In genomic region chr1:17016317-17016661, GRCh38 we compare ENCODE assay signal across 13 cellular contexts. TPM values are rescaled to one million over a fixed set of nuclear protein-coding genes. Genes with fewer than 3 reads are reported as not detected.
DNase-seq lines count a peak whose midpoint lies in the region; ATAC-seq and TF ChIP-seq lines count a peak whose summit lies in the region.
"Had no signal": no experiment of that assay in that cellular context is flagged by ENCODE, and none has a peak within 500 bp of the region (broad histone marks: within the 10 kb centered on the region; RNA-seq: fewer than 3 reads in every experiment).

No MANE protein-coding gene starts in this region.

- no peak overlapping the region for H4K8ac ChIP-seq in IMR-90 (ENCODE audit: low read depth in 2 of 2, low read length in 2 of 2)

- H3K27me3 ChIP-seq in IMR-90 (ENCODE audit: control insufficient read depth, insufficient read depth, low read length) = no peaks in the 10 kb centered on the region
- H3K27me3 ChIP-seq: BLaER1 treated with 17β-estradiol and CSF1 and Interleukin-3, amounts not matched to agents 10 nM and 100 nM had no signal

- intact Hi-C loops in IMR-90 (cut with micrococcal nuclease) = no loop called here

- H4K5ac ChIP-seq in IMR-90 (ENCODE audit: low read depth, low read length) = no peak overlapping the region

- no peak overlapping the region for H3K4me3 Mint-ChIP-seq in nephron
- H3K4me3 Mint-ChIP-seq: central memory CD8-positive, alpha-beta T cell had no signal

- no peak for TF ChIP-seq POLR2A in IMR-90 (IDR thresholded peaks at IDR 0.05; ENCODE audit: low read depth, low read length)

- no peak overlapping the region for H2BK5ac ChIP-seq in IMR-90 (ENCODE audit: low read depth, low read length, poor library complexity, severe bottlenecking)

- H3K9me1 ChIP-seq in IMR-90 (ENCODE audit: insufficient read depth, low read length) = peaks cover 3% of the 10 kb centered on the region; the same call in 1 of the 2 replicates

- peaks cover 3% of the 10 kb centered on the region; the same call in 1 of the 2 replicates for H3K4me1 ChIP-seq in IMR-90 (ENCODE audit: control insufficient read depth, insufficient read depth, low read length)

- no peak for TF ChIP-seq RAD21 in IMR-90 (IDR thresholded peaks at IDR 0.05; ENCODE audit: low read length)

- DNase-seq in Caki2 (ENCODE audit: low read depth) (peak; percentile 41), IMR-90 (peak; percentile 76), dermis blood vessel endothelial cell (peak; percentile 89), NCI-H524 (lab: John Stamatoyannopoulos, UW) (no peak), NCI-H748 treated with DMSO at 0.1 percent for 48 hours (lab: John Stamatoyannopoulos, UW) (no peak)
- DNase-seq in activated CD4-positive, alpha-beta T cell treated with anti-CD3 and anti-CD28 coated beads, Interleukin-2, amount 50 U/mL, for 4 hours = no peak
- DNase-seq: NCI-H1436 treated with DMSO at 0.1 percent for 48 hours; stimulated activated CD4-positive, alpha-beta T cell treated with anti-CD3 and anti-CD28 coated beads, Interleukin-12 subunit alpha, Interleukin-12 subunit beta, amount 100 ng/mL, for 4 hours had no signal

- no peak overlapping the region for H3K18ac ChIP-seq in IMR-90 (ENCODE audit: low read depth, low read length)

- in situ Hi-C loops in Caki2 (cut with HindIII; ENCODE audit: low pct_unique_long_range_greater_than_20kb, low sequenced_read_pairs) = no loop called here
- in situ Hi-C loops in IMR-90 (cut with MboI; ENCODE audit: low sequenced_read_pairs) = no loop called here

- no peak overlapping the region for H4K91ac ChIP-seq in IMR-90 (ENCODE audit: insufficient read depth, low read depth, low read length)

- H3K36me3 Mint-ChIP-seq in nephron (ENCODE audit: low read depth) = peaks cover 37% of the 10 kb centered on the region

- no peak for TF ChIP-seq CTCF in IMR-90 (conservative IDR thresholded peaks at IDR 0.05; ENCODE audit: low read depth, low read length)
- no peak for TF ChIP-seq CTCF in nephron (IDR thresholded peaks at IDR 0.05; ENCODE audit: unreplicated experiment in 3 of 3)

- no peak overlapping the region for H3K4ac ChIP-seq in IMR-90 (ENCODE audit: low read depth, low read length)

- H3K4me2 ChIP-seq in IMR-90 (ENCODE audit: low read depth, low read length) = no peak overlapping the region
- H3K4me2 ChIP-seq: BLaER1 treated with 17β-estradiol and CSF1 and Interleukin-3, amounts not matched to agents 10 nM and 100 nM had no signal

- H3K14ac ChIP-seq in IMR-90 (replicated peaks; ENCODE audit: low read depth, low read length) = 0 out of 2 replicates have a peak overlapping the region, but pooled peaks have one; percentile 16

- H3K9me3 ChIP-seq in IMR-90 (ENCODE audit: control insufficient read depth, insufficient read depth, low read length) = no peaks in the 10 kb centered on the region
- H3K9me3 ChIP-seq: BLaER1 treated with 17β-estradiol and CSF1 and Interleukin-3, amounts not matched to agents 10 nM and 100 nM had no signal

- no peak overlapping the region for H2AK5ac ChIP-seq in IMR-90 (ENCODE audit: low read depth, low read length)

- BruUV-seq in IMR-90 (replicated peaks; lab: Mats Ljungman, UMichigan) = no TSS peak

- H3K9me3 Mint-ChIP-seq in nephron = no peaks in the 10 kb centered on the region
- H3K9me3 Mint-ChIP-seq: central memory CD8-positive, alpha-beta T cell had no signal

- no peak overlapping the region for H3K4me3 ChIP-seq in IMR-90 (ENCODE audit: insufficient read depth, low read depth, low read length)
- H3K4me3 ChIP-seq: BLaER1 treated with 17β-estradiol and CSF1 and Interleukin-3, amounts not matched to agents 10 nM and 100 nM had no signal

- CTCF ChIA-PET in IMR-90 (lab: Yijun Ruan, JAX) = interaction anchor here (1.6 kb wide), 1 partner anchor 55 kb away, joined by 3 read pairs; no protein-coding TSS in a partner anchor

- dilution Hi-C loops in IMR-90 (cut with HindIII; ENCODE audit: low sequenced_read_pairs, unreplicated experiment) = no loop called here

- H2BK120ac ChIP-seq in IMR-90 (ENCODE audit: low read depth, low read length) = no peak overlapping the region

- H4K20me1 ChIP-seq in IMR-90 (ENCODE audit: insufficient read depth, low read length) = no peaks in the 10 kb centered on the region

- ATAC-seq in IMR-90 (ENCODE audit: low read depth) (no peak), HG03139 (IDR thresholded peaks at IDR 0.05; ENCODE audit: unreplicated experiment) (no peak)

- no peak overlapping the region for H2BK20ac ChIP-seq in IMR-90 (ENCODE audit: low read depth, low read length)

- 55% methylated on average over 2 of the region's 5 CpGs; no CpG with 5 or more reads in 1 of the 2 experiments for WGBS in IMR-90 (ENCODE audit: extremely low coverage in 2 of 2, insufficient read length in 1 of 2), 2 experiments

- no peak overlapping the region for H3K23ac ChIP-seq in IMR-90 (ENCODE audit: low read depth, low read length)

- H3K79me1 ChIP-seq in IMR-90 (ENCODE audit: low read depth in 1 of 2, low read length in 2 of 2) = no peaks in the 10 kb centered on the region

- no peak overlapping the region for H2BK15ac ChIP-seq in IMR-90 (ENCODE audit: low read depth, low read length)

- H3K27ac Mint-ChIP-seq in nephron = peak overlapping the region; percentile 16 to 30 (median 23)

- H3K9ac ChIP-seq in IMR-90 (ENCODE audit: low read depth, low read length) = no peak overlapping the region
- H3K9ac ChIP-seq: BLaER1 treated with 17β-estradiol and CSF1 and Interleukin-3, amounts not matched to agents 10 nM and 100 nM had no signal

- no peak overlapping the region for H2AFZ ChIP-seq in IMR-90 (replicated peaks; ENCODE audit: low read length, poor library complexity)

- POLR2A ChIA-PET in IMR-90 (lab: Charles Lee; ENCODE audit: unreplicated experiment) = no interaction called here

- H3K36me3 ChIP-seq in IMR-90 (ENCODE audit: control insufficient read depth, insufficient read depth, low read length) = peaks cover 23% of the 10 kb centered on the region

- H3K56ac ChIP-seq in IMR-90 (ENCODE audit: extremely low read depth, insufficient read depth, low read length) = no peak overlapping the region

- H2AK9ac ChIP-seq in IMR-90 (replicated peaks; ENCODE audit: low read depth, low read length, poor library complexity) = peak overlapping the region; percentile 15

- peaks cover 5% of the 10 kb centered on the region for H3K4me1 Mint-ChIP-seq in nephron

- no peak overlapping the region for H3K27ac ChIP-seq in IMR-90 (ENCODE audit: insufficient read depth, low read length)
- H3K27ac ChIP-seq: BLaER1 treated with 17β-estradiol and CSF1 and Interleukin-3, amounts not matched to agents 10 nM and 100 nM; HL-60 had no signal

- no peaks in the 10 kb centered on the region for H3K27me3 Mint-ChIP-seq in nephron (ENCODE audit: low read depth)
- H3K27me3 Mint-ChIP-seq: central memory CD8-positive, alpha-beta T cell had no signal

TF ChIP-seq in IMR-90, 13 proteins besides CTCF, POLR2A, EP300 and RAD21:
- TF ChIP-seq CHD1 (IDR thresholded peaks at IDR 0.05; ENCODE audit: low read depth, low read length) = no peak
- no peak for TF ChIP-seq BHLHE40 (IDR thresholded peaks at IDR 0.05; ENCODE audit: low read depth, low read length)
- TF ChIP-seq MAZ (IDR thresholded peaks at IDR 0.05; ENCODE audit: borderline replicate concordance, low read depth, low read length) = no peak
- no peak for TF ChIP-seq FOS (IDR thresholded peaks at IDR 0.05; ENCODE audit: low read depth, low read length)
- no peak for TF ChIP-seq RCOR1 (IDR thresholded peaks at IDR 0.05; ENCODE audit: insufficient replicate concordance, low read length)

RNA-seq across cellular contexts. Expression of gene ATP13A2, which starts 4.6 kb away (rescaled TPM):
- 30.2 and 37.7 TPM in 2 replicates for total RNA-seq in Caki2 (2014; rRNA removed; shearing (Covaris generic); ENCODE audit: low replicate concordance)
- 3.9 and 5.7 TPM in 2 replicates for total RNA-seq in IMR-90 (2012; rRNA removed)
- polyA plus RNA-seq in IMR-90 (2012; rRNA removed) = 18.9 and 19.6 TPM in 2 replicates
- 10.3 and 22.1 TPM in 2 replicates for polyA plus RNA-seq in IMR-90 (2012; cell fraction: cytosol; rRNA removed)
- 17.2 and 49.7 TPM in 2 replicates for polyA plus RNA-seq in IMR-90 (2012; cell fraction: nucleus; rRNA removed; ENCODE audit: low replicate concordance)
- 72.3 and 102 TPM in 2 replicates for total RNA-seq in dermis blood vessel endothelial cell

RNA-seq across cellular contexts. Expression of gene MFAP2, which starts 35.9 kb away (rescaled TPM):
- not detected in 2 replicates for total RNA-seq in Caki2 (2014; rRNA removed; shearing (Covaris generic); ENCODE audit: low replicate concordance)
- total RNA-seq in IMR-90 (2012; rRNA removed) (2.5 and 3.9 TPM in 2 replicates), dermis blood vessel endothelial cell (8.9 and 24.5 TPM in 2 replicates)
- 13.9 and 14.6 TPM in 2 replicates for polyA plus RNA-seq in IMR-90 (2012; rRNA removed)
- polyA plus RNA-seq in IMR-90 (2012; cell fraction: cytosol; rRNA removed) = 14.5 and 21.7 TPM in 2 replicates
- 17.6 and 36.8 TPM in 2 replicates for polyA plus RNA-seq in IMR-90 (2012; cell fraction: nucleus; rRNA removed; ENCODE audit: low replicate concordance)

RNA-seq across cellular contexts. Expression of gene SDHB, which starts 37.5 kb away (rescaled TPM):
- 152 and 178 TPM in 2 replicates for total RNA-seq in Caki2 (2014; rRNA removed; shearing (Covaris generic); ENCODE audit: low replicate concordance)
- 143 and 206 TPM in 2 replicates for total RNA-seq in IMR-90 (2012; rRNA removed)
- 122 and 125 TPM in 2 replicates for polyA plus RNA-seq in IMR-90 (2012; rRNA removed)
- 81.1 and 183 TPM in 2 replicates for polyA plus RNA-seq in IMR-90 (2012; cell fraction: cytosol; rRNA removed)
- 21.4 and 51.0 TPM in 2 replicates for polyA plus RNA-seq in IMR-90 (2012; cell fraction: nucleus; rRNA removed; ENCODE audit: low replicate concordance)
- total RNA-seq in dermis blood vessel endothelial cell = 116 and 129 TPM in 2 replicates

Comparison
In these comparisons a context has a peak if more than half of its experiments do, and no peak if none do; other contexts are left out.
1. DNase-seq: peak in Caki2 (single experiment), IMR-90 (single experiment) and dermis blood vessel endothelial cell (single experiment); none in NCI-H524 (0 of 2), activated CD4-positive, alpha-beta T cell treated with anti-CD3 and anti-CD28 coated beads, Interleukin-2, amount 50 U/mL, for 4 hours (0 of 2) and NCI-H748 treated with DMSO at 0.1 percent for 48 hours (single experiment).